ENCODE assay signal across 8 cellular contexts in genomic region chr19:40750035-40750284, GRCh38. TPM values are rescaled to one million over a fixed set of nuclear protein-coding genes. Genes with fewer than 3 reads are reported as not detected.
DNase-seq lines count a peak whose midpoint lies in the region; ATAC-seq and TF ChIP-seq lines count a peak whose summit lies in the region.

No MANE protein-coding gene starts in this region.

- no peak overlapping the region for H2AFZ ChIP-seq in mesenchymal stem cell (ENCODE audit: low read depth, low read length)

- H3K27me3 ChIP-seq in heart left ventricle (no peaks in the 10 kb centered on the region), mesenchymal stem cell (ENCODE audit: control insufficient read depth in 1 of 2, insufficient read depth in 1 of 2, low read length in 2 of 2) (no peaks in the 10 kb centered on the region), vagina (no peaks in the 10 kb centered on the region)

- H2BK5ac ChIP-seq in mesenchymal stem cell (ENCODE audit: low read depth, low read length, poor library complexity, severe bottlenecking): peak overlapping the region; percentile 90

- H3K4me3 ChIP-seq in heart left ventricle (peak overlapping the region in 11 of 12 donors; percentile 28 to 85 (median 69)), mesenchymal stem cell (ENCODE audit: insufficient read depth in 1 of 2, low read depth in 1 of 2, low read length in 2 of 2) (peak overlapping the region; percentile 56 to 91), vagina (peak overlapping the region; percentile 53 to 73)

- 2 to 6% (median 3%) methylated on average over 8 of the region's 8 CpGs for WGBS in heart left ventricle, 4 donors
- 23% methylated on average over 6 of the region's 8 CpGs for WGBS in mesenchymal stem cell

- peak overlapping the region; percentile 99 for H4K8ac ChIP-seq in mesenchymal stem cell (ENCODE audit: low read length)

- peaks cover 2 to 72% (median 36%) of the 10 kb centered on the region in 12 donors for H3K4me1 ChIP-seq in heart left ventricle
- peaks cover 35% of the 10 kb centered on the region for H3K4me1 ChIP-seq in mesenchymal stem cell (ENCODE audit: control insufficient read depth, insufficient read depth, low read depth, low read length)
- H3K4me1 ChIP-seq in vagina: peaks cover 42% of the 10 kb centered on the region

- no peak overlapping the region for H2BK15ac ChIP-seq in mesenchymal stem cell (ENCODE audit: low read depth, poor library complexity, severe bottlenecking)

- H3K18ac ChIP-seq in mesenchymal stem cell (ENCODE audit: low read depth in 1 of 2, low read length in 2 of 2): peak overlapping the region; percentile 94 to 96

- no peak for TF ChIP-seq CTCF in heart left ventricle (IDR thresholded peaks at IDR 0.05)
- TF ChIP-seq CTCF in vagina (IDR thresholded peaks at IDR 0.05): no peak

- peak overlapping the region; percentile 87 for H4K91ac ChIP-seq in mesenchymal stem cell (ENCODE audit: low read length)

- no peak for TF ChIP-seq POLR2A in heart left ventricle (IDR thresholded peaks at IDR 0.05)
- no peak for TF ChIP-seq POLR2A in vagina (IDR thresholded peaks at IDR 0.05)

- intact Hi-C loops in heart left ventricle (cut with DNase I): loop anchor here in 7 of 10 donors (1.0 to 5.0 kb wide), 10 partner anchors 27 to 69 kb away; partner anchors contain the start of genes EGLN2 (in 4 of the 7), COQ8B (in 2 of the 7), ITPKC (in 2 of the 7) and RAB4B (in 2 of the 7)
- intact Hi-C loops in cardiac septum (cut with DNase I): loop anchor here (2.0 kb wide), 3 partner anchors 29 to 59 kb away; partner anchors contain the start of genes NUMBL and RAB4B
- intact Hi-C loops in vagina (cut with DNase I): loop anchor here (10.0 kb wide), 1 partner anchor 55 kb away; no protein-coding TSS in a partner anchor

- peak overlapping the region; percentile 96 for H3K9ac ChIP-seq in mesenchymal stem cell (ENCODE audit: low read length)

- peak overlapping the region; percentile 83 to 99 for H3K4ac ChIP-seq in mesenchymal stem cell (ENCODE audit: low read depth in 1 of 2, low read length in 2 of 2)

- H3K36me3 ChIP-seq in heart left ventricle: peaks cover 0 to 6% (median 0%) of the 10 kb centered on the region in 9 donors
- H3K36me3 ChIP-seq in mesenchymal stem cell (ENCODE audit: control insufficient read depth in 1 of 2, insufficient read depth in 2 of 2, low read depth in 1 of 2, low read length in 2 of 2): peaks cover 4 to 8% of the 10 kb centered on the region in 2 experiments
- no peaks in the 10 kb centered on the region for H3K36me3 ChIP-seq in vagina

- peak overlapping the region in 1 of 2 experiments; percentile 48 for H2BK12ac ChIP-seq in mesenchymal stem cell (ENCODE audit: low read length in 2 of 2)

- H3K27ac ChIP-seq in heart left ventricle: peak overlapping the region; percentile 88 to 100 (median 96)
- peak overlapping the region; percentile 87 for H3K27ac ChIP-seq in mesenchymal stem cell (ENCODE audit: low read length, poor library complexity, severe bottlenecking)
- H3K27ac ChIP-seq in vagina: peak overlapping the region; percentile 92

- peaks cover 22% of the 10 kb centered on the region for H3K79me1 ChIP-seq in mesenchymal stem cell (replicated peaks; ENCODE audit: low read length, poor library complexity, severe bottlenecking)

- ATAC-seq in heart left ventricle: no peak
- ATAC-seq in HG03439 (IDR thresholded peaks at IDR 0.05; ENCODE audit: unreplicated experiment): no peak

- no peaks in the 10 kb centered on the region for H3K9me3 ChIP-seq in heart left ventricle
- no peaks in the 10 kb centered on the region for H3K9me3 ChIP-seq in mesenchymal stem cell (ENCODE audit: control insufficient read depth, low read length)
- H3K9me3 ChIP-seq in vagina: no peaks in the 10 kb centered on the region

- no peak overlapping the region for H3K23ac ChIP-seq in mesenchymal stem cell (ENCODE audit: low read length in 2 of 2)

- H3K14ac ChIP-seq in mesenchymal stem cell (ENCODE audit: low read length in 2 of 2): no peak overlapping the region

- H3K4me2 ChIP-seq in mesenchymal stem cell (ENCODE audit: low read length, poor library complexity, severe bottlenecking): peak overlapping the region; percentile 94

- DNase-seq in heart left ventricle (no peak), cardiac septum (ENCODE audit: low spot score) (no peak), brain pericyte (ENCODE audit: low read depth, low spot score) (peak; percentile 36), mesenchymal stem cell (no peak), vagina (ENCODE audit: extremely low spot score in 2 of 2) (no peak), DMS79 (lab: John Stamatoyannopoulos, UW) (no peak), SK-N-DZ (ENCODE audit: low spot score) (no peak)

- peak overlapping the region; percentile 91 for H2BK120ac ChIP-seq in mesenchymal stem cell (ENCODE audit: low read depth, low read length)

- peak overlapping the region; percentile 100 for H2AK5ac ChIP-seq in mesenchymal stem cell (ENCODE audit: low read length, severe bottlenecking)

RNA-seq across cellular contexts. Expression of gene ACTMAP, which starts 0.3 kb away (rescaled TPM):
- total RNA-seq in heart left ventricle (10 to 100 TPM in 3 of 9 donors, 1 to 10 TPM in 6; 4.2 to 11.1 (median 8.6) TPM), cardiac septum (9.2 TPM), vagina (2.2 TPM)
- 1 to 10 TPM; 4.5 to 7.7 TPM for polyA plus RNA-seq in heart left ventricle
- 5.2 TPM for polyA plus RNA-seq in mesenchymal stem cell (2013, experiment 1 of 2)
- polyA plus RNA-seq in mesenchymal stem cell (2013, experiment 2 of 2): 5.4 TPM
- 1.7 and 1.8 TPM in 2 replicates for polyA plus RNA-seq in SK-N-DZ (2014; cell fraction: cytosol; rRNA removed)
- polyA plus RNA-seq in SK-N-DZ (2014; cell fraction: nucleus; rRNA removed): 2.6 and 9.5 TPM in 2 replicates

RNA-seq across cellular contexts. Expression of gene SNRPA, which starts 1.0 kb away (rescaled TPM):
- total RNA-seq in heart left ventricle (10 to 100 TPM; 22.5 to 50.2 (median 31.6) TPM), cardiac septum (32.9 TPM), vagina (72.7 TPM)
- 10 to 100 TPM; 23.5 to 32.3 TPM for polyA plus RNA-seq in heart left ventricle
- 62.8 TPM for polyA plus RNA-seq in mesenchymal stem cell (2013, experiment 1 of 2)
- 61.8 TPM for polyA plus RNA-seq in mesenchymal stem cell (2013, experiment 2 of 2)
- 163 TPM in 2 replicates for polyA plus RNA-seq in SK-N-DZ (2014; cell fraction: cytosol; rRNA removed)
- 165 and 289 TPM in 2 replicates for polyA plus RNA-seq in SK-N-DZ (2014; cell fraction: nucleus; rRNA removed)

RNA-seq across cellular contexts. Expression of gene MIA, which starts 25.4 kb away (rescaled TPM):
- total RNA-seq in heart left ventricle (1 to 10 TPM in 2 of 9 donors, under 1 TPM in 2, not detected in 5; 0.72 to 3.0 (median 0.99) TPM), cardiac septum (1.00 TPM), vagina (11.0 TPM)
- 1 to 10 TPM in 1 of 2 donors, under 1 TPM in 1; 0.99 to 1.0 TPM for polyA plus RNA-seq in heart left ventricle
- not detected for polyA plus RNA-seq in mesenchymal stem cell (2013, experiment 1 of 2)
- not detected for polyA plus RNA-seq in mesenchymal stem cell (2013, experiment 2 of 2)
- polyA plus RNA-seq in SK-N-DZ (2014; cell fraction: cytosol; rRNA removed): not detected in 2 replicates
- 3.9 TPM in 1 of 2 replicates, not detected in the other for polyA plus RNA-seq in SK-N-DZ (2014; cell fraction: nucleus; rRNA removed)

RNA-seq across cellular contexts. Expression of gene RAB4B, which starts 28.1 kb away (rescaled TPM):
- 10 to 100 TPM; 12.3 to 31.3 (median 15.0) TPM for total RNA-seq in heart left ventricle
- polyA plus RNA-seq in heart left ventricle: 10 to 100 TPM; 23.7 to 50.1 TPM
- total RNA-seq in cardiac septum: 16.9 TPM
- polyA plus RNA-seq in mesenchymal stem cell (2013, experiment 1 of 2): 17.4 TPM
- 16.7 TPM for polyA plus RNA-seq in mesenchymal stem cell (2013, experiment 2 of 2)
- 22.3 TPM for total RNA-seq in vagina
- 12.7 and 14.5 TPM in 2 replicates for polyA plus RNA-seq in SK-N-DZ (2014; cell fraction: cytosol; rRNA removed)
- 11.5 and 12.8 TPM in 2 replicates for polyA plus RNA-seq in SK-N-DZ (2014; cell fraction: nucleus; rRNA removed)

RNA-seq across cellular contexts. Expression of gene ITPKC, which starts 33.0 kb away (rescaled TPM):
- total RNA-seq in heart left ventricle: 10 to 100 TPM in 3 of 9 donors, 1 to 10 TPM in 6; 6.9 to 27.3 (median 8.9) TPM
- 10 to 100 TPM; 13.0 to 22.7 TPM for polyA plus RNA-seq in heart left ventricle
- total RNA-seq in cardiac septum: 10.0 TPM
- 8.5 TPM for polyA plus RNA-seq in mesenchymal stem cell (2013, experiment 1 of 2)
- polyA plus RNA-seq in mesenchymal stem cell (2013, experiment 2 of 2): 8.0 TPM
- 92.6 TPM for total RNA-seq in vagina
- 5.7 and 5.9 TPM in 2 replicates for polyA plus RNA-seq in SK-N-DZ (2014; cell fraction: cytosol; rRNA removed)
- 5.1 and 5.7 TPM in 2 replicates for polyA plus RNA-seq in SK-N-DZ (2014; cell fraction: nucleus; rRNA removed)
